8 cellular contexts compared by ENCODE assay signal in the genomic region with DNA sequence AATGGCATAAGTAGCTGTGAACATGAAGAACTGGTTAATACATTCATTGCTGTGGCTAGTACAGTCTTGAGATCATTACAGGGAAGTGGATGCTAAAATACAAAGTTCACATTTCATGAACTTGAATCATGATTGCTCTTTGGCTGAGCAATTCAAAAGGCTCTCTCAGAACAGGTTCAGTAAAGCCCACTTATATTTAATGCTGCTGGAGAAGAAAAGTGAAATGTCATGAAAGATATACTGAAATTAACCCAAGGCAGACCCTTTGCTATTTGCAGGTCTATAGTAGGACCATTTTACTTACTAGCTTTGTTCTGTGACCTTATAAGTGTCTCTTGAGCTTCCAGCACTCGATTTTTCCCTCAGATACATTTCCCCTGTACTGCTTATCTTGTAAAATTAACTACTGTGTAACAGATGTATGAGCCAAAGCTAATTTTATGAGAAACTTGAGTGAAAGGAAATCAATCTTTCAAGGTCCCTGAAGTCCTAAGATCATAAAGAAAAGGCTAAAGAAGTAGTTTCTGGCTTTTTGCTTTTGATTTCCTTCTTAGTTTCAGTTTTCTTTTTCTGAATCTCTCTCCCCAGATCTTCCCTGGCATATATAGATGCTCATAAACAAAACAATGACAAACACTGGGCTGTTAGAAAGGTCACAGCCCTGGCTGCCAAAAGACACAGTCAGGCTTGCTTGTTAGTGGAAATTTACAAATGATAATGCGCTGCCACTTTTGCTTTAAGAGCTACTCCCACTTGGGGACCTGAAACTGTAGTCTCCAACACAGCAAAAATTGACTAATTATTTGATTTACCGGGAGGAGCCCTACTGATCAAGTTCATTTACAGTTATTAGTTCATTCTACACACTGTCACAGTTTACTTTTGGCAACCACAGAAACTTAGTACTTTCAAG.
DNase-seq lines count a peak whose midpoint lies in the region; ATAC-seq and TF ChIP-seq lines count a peak whose summit lies in the region.

No MANE protein-coding gene starts in this region.

- no peaks in the 10 kb centered on the region for H3K27me3 Mint-ChIP-seq in activated CD4-positive, alpha-beta T cell treated with anti-CD3 and anti-CD28 coated beads, Interleukin-2, amount 10 ng/mL, durations not matched to agents 7 days and 5 days
- no peaks in the 10 kb centered on the region for H3K27me3 Mint-ChIP-seq in T-helper 2 cell treated with Interferon-gamma antibody and Interleukin-4, amounts not matched to agents 5 μg/mL and 100 μg/mL, for 36 hours (ENCODE audit: low read depth)
- H3K27me3 Mint-ChIP-seq in nephron (ENCODE audit: low read depth) = no peaks in the 10 kb centered on the region

- peak; percentile 47 for DNase-seq in activated CD4-positive, alpha-beta T cell treated with anti-CD3 and anti-CD28 coated beads, Interleukin-2, amount 10 ng/mL, durations not matched to agents 7 days and 5 days
- no peak for DNase-seq in activated CD4-positive, alpha-beta T cell treated with anti-CD3 and anti-CD28 coated beads, Interleukin-2, amount 50 U/mL, for 48 hours
- peak; percentile 35 for DNase-seq in T-helper 2 cell treated with Interferon-gamma antibody and Interleukin-4, amounts not matched to agents 5 μg/mL and 100 μg/mL, for 36 hours (ENCODE audit: low spot score)
- DNase-seq in esophagus squamous epithelium (lab: John Stamatoyannopoulos, UW) (no peak), AG08396 (ENCODE audit: low spot score) (no peak)

- H3K36me3 Mint-ChIP-seq in activated CD4-positive, alpha-beta T cell treated with anti-CD3 and anti-CD28 coated beads, Interleukin-2, amount 10 ng/mL, durations not matched to agents 7 days and 5 days (ENCODE audit: low read depth) = peaks cover 6% of the 10 kb centered on the region
- peaks cover 8% of the 10 kb centered on the region for H3K36me3 Mint-ChIP-seq in T-helper 2 cell treated with Interferon-gamma antibody and Interleukin-4, amounts not matched to agents 5 μg/mL and 100 μg/mL, for 36 hours (ENCODE audit: low read depth)
- no peaks in the 10 kb centered on the region for H3K36me3 Mint-ChIP-seq in nephron (ENCODE audit: low read depth)

- H3K27ac Mint-ChIP-seq in activated CD4-positive, alpha-beta T cell treated with anti-CD3 and anti-CD28 coated beads, Interleukin-2, amount 10 ng/mL, durations not matched to agents 7 days and 5 days = peak overlapping the region; percentile 94
- peak overlapping the region; percentile 68 for H3K27ac Mint-ChIP-seq in T-helper 2 cell treated with Interferon-gamma antibody and Interleukin-4, amounts not matched to agents 5 μg/mL and 100 μg/mL, for 36 hours
- H3K27ac Mint-ChIP-seq in nephron = peak overlapping the region; percentile 82 to 89 (median 83)

- ATAC-seq in HG02938 (IDR thresholded peaks at IDR 0.05; ENCODE audit: unreplicated experiment) (peak; percentile 52), GM19467 (IDR thresholded peaks at IDR 0.05; ENCODE audit: unreplicated experiment) (no peak)

- H3K27me3 ChIP-seq in esophagus squamous epithelium = no peaks in the 10 kb centered on the region

- peaks cover 19% of the 10 kb centered on the region for H3K4me1 Mint-ChIP-seq in activated CD4-positive, alpha-beta T cell treated with anti-CD3 and anti-CD28 coated beads, Interleukin-2, amount 10 ng/mL, durations not matched to agents 7 days and 5 days
- H3K4me1 Mint-ChIP-seq in T-helper 2 cell treated with Interferon-gamma antibody and Interleukin-4, amounts not matched to agents 5 μg/mL and 100 μg/mL, for 36 hours (ENCODE audit: low read depth) = peaks cover 13% of the 10 kb centered on the region
- H3K4me1 Mint-ChIP-seq in nephron = peaks cover 18% of the 10 kb centered on the region

- H3K36me3 ChIP-seq in esophagus squamous epithelium = no peaks in the 10 kb centered on the region

- peaks cover 10 to 29% (median 17%) of the 10 kb centered on the region in 3 donors for H3K4me1 ChIP-seq in esophagus squamous epithelium

- H3K4me3 Mint-ChIP-seq in activated CD4-positive, alpha-beta T cell treated with anti-CD3 and anti-CD28 coated beads, Interleukin-2, amount 10 ng/mL, durations not matched to agents 7 days and 5 days = peak overlapping the region; percentile 67
- peak overlapping the region; percentile 68 for H3K4me3 Mint-ChIP-seq in T-helper 2 cell treated with Interferon-gamma antibody and Interleukin-4, amounts not matched to agents 5 μg/mL and 100 μg/mL, for 36 hours
- peak overlapping the region in 2 of 3 experiments; percentile 3 for H3K4me3 Mint-ChIP-seq in nephron

- no peak for TF ChIP-seq CTCF in esophagus squamous epithelium (IDR thresholded peaks at IDR 0.05)
- no peak for TF ChIP-seq CTCF in nephron (IDR thresholded peaks at IDR 0.05; ENCODE audit: unreplicated experiment in 3 of 3)

- peaks cover 0 to 7% (median 0%) of the 10 kb centered on the region in 3 donors for H3K9me3 ChIP-seq in esophagus squamous epithelium

- peak overlapping the region; percentile 79 to 91 (median 91) for H3K27ac ChIP-seq in esophagus squamous epithelium

- peak overlapping the region in 3 of 4 donors; percentile 29 to 55 (median 30) for H3K4me3 ChIP-seq in esophagus squamous epithelium

- POLR2A ChIA-PET in activated CD4-positive, alpha-beta T cell treated with anti-CD3 and anti-CD28 coated beads, Interleukin-2, amount 10 ng/mL, durations not matched to agents 7 days and 5 days (lab: Charles Lee) = interaction anchor here (0.6 to 1.0 kb wide), 3 partner anchors 133 to 524 kb away, joined by 3 to 5 read pairs (median 4); a partner anchor contains a TSS

- H3K9me3 Mint-ChIP-seq in activated CD4-positive, alpha-beta T cell treated with anti-CD3 and anti-CD28 coated beads, Interleukin-2, amount 10 ng/mL, durations not matched to agents 7 days and 5 days = peaks cover 18% of the 10 kb centered on the region
- H3K9me3 Mint-ChIP-seq in T-helper 2 cell treated with Interferon-gamma antibody and Interleukin-4, amounts not matched to agents 5 μg/mL and 100 μg/mL, for 36 hours = peaks cover 20% of the 10 kb centered on the region
- H3K9me3 Mint-ChIP-seq in nephron = peaks cover 16% of the 10 kb centered on the region

- CTCF ChIA-PET in activated CD4-positive, alpha-beta T cell treated with anti-CD3 and anti-CD28 coated beads, Interleukin-2, amount 10 ng/mL, durations not matched to agents 7 days and 5 days (lab: Charles Lee) = interaction anchor here (0.6 to 0.8 kb wide), 4 partner anchors 11 to 587 kb away, joined by 3 read pairs; no protein-coding TSS in a partner anchor

- 0 to 4% methylated on average over 3 of the region's 3 CpGs for WGBS in esophagus squamous epithelium, 2 donors

- intact Hi-C loops in esophagus squamous epithelium (cut with DNase I) = no loop called here

- no peak for TF ChIP-seq POLR2A in esophagus squamous epithelium (IDR thresholded peaks at IDR 0.05)

Comparison
In these comparisons a context has a peak if more than half of its experiments do, and no peak if none do; other contexts are left out.
1. DNase-seq: peak in activated CD4-positive, alpha-beta T cell treated with anti-CD3 and anti-CD28 coated beads, Interleukin-2, amount 10 ng/mL, durations not matched to agents 7 days and 5 days (single experiment) and T-helper 2 cell treated with Interferon-gamma antibody and Interleukin-4, amounts not matched to agents 5 μg/mL and 100 μg/mL, for 36 hours (single experiment); none in activated CD4-positive, alpha-beta T cell treated with anti-CD3 and anti-CD28 coated beads, Interleukin-2, amount 50 U/mL, for 48 hours (0 of 2), esophagus squamous epithelium (single experiment) and AG08396 (single experiment).
2. H3K4me3 Mint-ChIP-seq: peak in every context shown above with its lines; median percentile 68 in T-helper 2 cell treated with Interferon-gamma antibody and Interleukin-4, amounts not matched to agents 5 μg/mL and 100 μg/mL, for 36 hours; 67 in activated CD4-positive, alpha-beta T cell treated with anti-CD3 and anti-CD28 coated beads, Interleukin-2, amount 10 ng/mL, durations not matched to agents 7 days and 5 days; 3 in nephron.
3. Peak in every context shown above with its lines, with median percentiles within 50 percentile points of each other: H3K27ac Mint-ChIP-seq.